Comparison of ENCODE assay signal across 1 cellular context in the genomic region with DNA sequence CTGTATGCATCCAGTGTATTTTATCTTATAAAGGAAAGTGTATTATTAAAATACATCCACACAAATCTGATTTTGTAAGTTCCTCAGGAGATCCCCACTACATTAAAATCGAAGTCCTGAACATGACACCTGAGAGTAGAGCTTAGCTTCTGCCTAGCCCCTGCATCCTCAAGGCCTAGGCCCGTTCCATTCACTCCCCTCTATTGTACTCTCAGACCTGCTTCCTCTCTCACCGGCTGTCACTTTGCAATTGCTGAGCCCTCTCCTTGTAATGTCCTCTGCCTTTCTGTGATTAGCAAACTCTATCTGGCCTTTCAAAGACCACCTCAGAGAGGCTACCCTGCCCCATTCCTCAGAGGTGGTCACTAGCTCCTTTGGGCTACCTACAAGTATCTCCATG.
TF ChIP-seq lines count a peak whose summit lies in the region.

No MANE protein-coding gene starts in this region.

TF ChIP-seq in H1, 55 proteins besides CTCF, POLR2A, EP300 and RAD21:
- no peak for TF ChIP-seq RNF2 (IDR thresholded peaks at IDR 0.05; ENCODE audit: borderline replicate concordance, low read depth, low read length, missing control alignments, poor library complexity, severe bottlenecking)
- no peak for TF ChIP-seq FOSL1 (IDR thresholded peaks at IDR 0.05; ENCODE audit: insufficient read depth, low read depth, low read length)
- no peak for TF ChIP-seq SIN3A (conservative IDR thresholded peaks at IDR 0.05 in 1 of 2, IDR thresholded peaks at IDR 0.05 in 1 of 2; ENCODE audit: low read depth in 1 of 2, low read length in 2 of 2)
- no peak for TF ChIP-seq SIRT6 (IDR thresholded peaks at IDR 0.05; ENCODE audit: low read length)
- TF ChIP-seq CBX5 (IDR thresholded peaks at IDR 0.05; ENCODE audit: low read depth, low read length), result no peak
- TF ChIP-seq POLR2AphosphoS5 (IDR thresholded peaks at IDR 0.05; ENCODE audit: low read depth, low read length), result no peak
- TF ChIP-seq PHF8 (conservative IDR thresholded peaks at IDR 0.05; ENCODE audit: low read depth, low read length), result no peak
- TF ChIP-seq NANOG (IDR thresholded peaks at IDR 0.05; ENCODE audit: insufficient read depth, low read depth, low read length, poor library complexity, severe bottlenecking), result no peak
- no peak for TF ChIP-seq SAP30 (IDR thresholded peaks at IDR 0.05; ENCODE audit: insufficient read depth, insufficient replicate concordance, low read length)
- no peak for TF ChIP-seq HDAC2 (IDR thresholded peaks at IDR 0.05; ENCODE audit: borderline replicate concordance in 1 of 2, low read depth in 2 of 2, low read length in 2 of 2)
- no peak for TF ChIP-seq TBP (IDR thresholded peaks at IDR 0.05; ENCODE audit: low read depth, low read length)
